In the genomic region with DNA sequence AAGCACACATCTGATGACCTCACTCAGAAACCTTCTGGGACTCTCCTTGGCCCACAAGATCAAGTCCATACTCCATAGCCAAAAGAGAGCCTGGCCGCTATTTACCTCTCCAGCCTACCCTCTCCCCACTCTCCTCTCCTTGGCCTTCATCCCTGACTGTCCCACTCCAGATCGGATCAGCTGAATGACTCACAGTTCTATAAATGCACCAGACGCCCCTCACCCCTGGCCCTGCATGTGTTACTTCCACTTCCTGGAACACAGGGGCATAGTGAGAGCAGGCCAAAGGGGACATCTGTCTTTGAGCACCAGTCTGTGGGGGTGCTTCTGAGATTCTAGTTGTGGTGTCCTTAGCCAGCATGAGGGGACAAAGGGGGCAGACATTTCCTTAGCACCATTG, we compare ENCODE assay signal across 1 cellular context.
TF ChIP-seq lines count a peak whose summit lies in the region.

No MANE protein-coding gene starts in this region.

TF ChIP-seq in IMR-90, 13 proteins besides CTCF, POLR2A, EP300 and RAD21:
- TF ChIP-seq USF2 (IDR thresholded peaks at IDR 0.05; ENCODE audit: low read depth, low read length) (no peak), BHLHE40 (IDR thresholded peaks at IDR 0.05; ENCODE audit: low read depth, low read length) (no peak), MAFK (IDR thresholded peaks at IDR 0.05; ENCODE audit: low read depth, low read length) (no peak), SMC3 (IDR thresholded peaks at IDR 0.05; ENCODE audit: low read depth, low read length) (no peak), RCOR1 (IDR thresholded peaks at IDR 0.05; ENCODE audit: insufficient replicate concordance, low read length) (no peak), MXI1 (IDR thresholded peaks at IDR 0.05; ENCODE audit: borderline replicate concordance, low read depth, low read length) (no peak), FOS (IDR thresholded peaks at IDR 0.05; ENCODE audit: low read depth, low read length) (no peak), CEBPB (IDR thresholded peaks at IDR 0.05; ENCODE audit: low read depth, low read length) (no peak), ELK1 (IDR thresholded peaks at IDR 0.05; ENCODE audit: borderline replicate concordance, low read depth, low read length) (no peak), CHD1 (IDR thresholded peaks at IDR 0.05; ENCODE audit: low read depth, low read length) (no peak), NFE2L2 (IDR thresholded peaks at IDR 0.05; ENCODE audit: low read depth, low read length) (no peak), MAZ (IDR thresholded peaks at IDR 0.05; ENCODE audit: borderline replicate concordance, low read depth, low read length) (no peak), RFX5 (IDR thresholded peaks at IDR 0.05; ENCODE audit: low read depth, low read length) (no peak)
